Comparison of ENCODE assay signal across 8 cellular contexts in the genomic region with DNA sequence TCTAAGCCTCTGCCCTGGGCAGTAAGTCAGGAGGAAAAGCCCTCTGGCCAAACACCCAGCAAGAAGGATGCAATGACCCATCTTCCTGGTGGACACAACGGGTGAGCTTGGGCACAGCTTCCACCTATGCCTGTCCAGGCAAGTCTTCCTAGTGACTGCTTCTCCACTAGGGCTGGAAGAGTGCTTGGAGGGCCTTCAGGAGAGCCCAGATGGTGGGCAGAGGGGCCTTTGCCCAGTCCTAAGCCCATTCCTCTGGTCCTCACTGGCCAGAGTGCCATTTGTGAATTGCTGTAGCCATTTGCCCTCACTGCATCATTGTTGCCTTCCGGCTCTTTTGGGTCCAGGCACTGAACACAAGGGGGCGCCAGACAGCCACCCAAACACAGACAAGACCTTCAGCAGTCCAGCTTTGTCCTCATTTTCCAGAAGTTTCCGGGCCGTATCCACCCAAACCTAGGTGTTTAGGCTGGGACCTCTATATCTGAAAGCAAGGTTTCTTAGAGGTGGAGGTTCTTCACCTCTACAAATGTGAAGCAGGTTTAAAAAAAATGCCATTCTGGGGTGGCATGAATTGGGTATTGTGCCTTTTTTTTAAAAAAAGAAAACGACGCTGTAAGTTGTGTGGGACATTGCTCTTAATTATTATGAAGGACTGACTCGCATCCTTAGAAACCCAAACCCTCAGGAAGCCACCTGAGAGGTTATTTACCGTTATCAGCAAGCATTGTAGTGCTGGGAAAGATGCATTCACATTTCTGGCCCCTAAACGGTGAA. TPM values are rescaled to one million over a fixed set of nuclear protein-coding genes. Genes with fewer than 3 reads are reported as not detected.
DNase-seq lines count a peak whose midpoint lies in the region; ATAC-seq and TF ChIP-seq lines count a peak whose summit lies in the region.

No MANE protein-coding gene starts in this region.

- H3K9me3 Mint-ChIP-seq in activated CD4-positive, alpha-beta T cell treated with anti-CD3 and anti-CD28 coated beads for 36 hours (ENCODE audit: low read depth) = no peaks in the 10 kb centered on the region
- H3K9me3 Mint-ChIP-seq in chondrocyte (ENCODE audit: low read depth) = no peaks in the 10 kb centered on the region

- peak; percentile 25 for DNase-seq in DMS114 treated with DMSO at 0.1 percent for 48 hours (lab: John Stamatoyannopoulos, UW; ENCODE audit: unreplicated experiment)
- peak; percentile 58 for DNase-seq in NCI-H226
- DNase-seq in activated CD4-positive, alpha-beta T cell treated with anti-CD3 and anti-CD28 coated beads for 36 hours = peak; percentile 88
- no peak for DNase-seq in chondrocyte (ENCODE audit: low spot score)
- peak; percentile 88 for DNase-seq in left lobe of liver (ENCODE audit: low spot score)
- peak; percentile 57 to 61 for DNase-seq in stimulated activated CD4-positive, alpha-beta T cell treated with anti-CD3 and anti-CD28 coated beads, Interleukin-4, amount 100 ng/mL, for 4 hours

- CTCF ChIA-PET in activated CD4-positive, alpha-beta T cell treated with anti-CD3 and anti-CD28 coated beads for 36 hours (lab: Charles Lee) = interaction anchor here (0.6 to 5.8 kb wide), 28 partner anchors 9 to 195 kb away, joined by 3 to 38 read pairs (median 4); no protein-coding TSS in a partner anchor

- intact Hi-C loops in activated CD4-positive, alpha-beta T cell treated with anti-CD3 and anti-CD28 coated beads for 36 hours (cut with DNase I, micrococcal nuclease) = loop anchor here (1.0 to 2.0 kb wide), 5 partner anchors 45 to 142 kb away; no protein-coding TSS in a partner anchor

- peak; percentile 48 for ATAC-seq in HG02623 (IDR thresholded peaks at IDR 0.05; ENCODE audit: unreplicated experiment)
- ATAC-seq in activated CD4-positive, alpha-beta T cell treated with anti-CD3 and anti-CD28 coated beads for 36 hours = peak; percentile 77
- ATAC-seq in left lobe of liver = peak; percentile 82
- no peak for ATAC-seq in GM18519 (IDR thresholded peaks at IDR 0.05; ENCODE audit: low FRiP score, unreplicated experiment)

- H3K36me3 Mint-ChIP-seq in activated CD4-positive, alpha-beta T cell treated with anti-CD3 and anti-CD28 coated beads for 36 hours (ENCODE audit: low read depth) = no peaks in the 10 kb centered on the region
- peaks cover 1% of the 10 kb centered on the region for H3K36me3 Mint-ChIP-seq in chondrocyte (ENCODE audit: low read depth)

- TF ChIP-seq CTCF in chondrocyte (IDR thresholded peaks at IDR 0.05) = peak; percentile 97

- POLR2A ChIA-PET in activated CD4-positive, alpha-beta T cell treated with anti-CD3 and anti-CD28 coated beads for 36 hours (lab: Charles Lee) = no interaction called here

- peaks cover 44% of the 10 kb centered on the region for H3K4me1 Mint-ChIP-seq in activated CD4-positive, alpha-beta T cell treated with anti-CD3 and anti-CD28 coated beads for 36 hours
- peaks cover 11% of the 10 kb centered on the region for H3K4me1 Mint-ChIP-seq in chondrocyte (ENCODE audit: low read depth)

- H3K27ac Mint-ChIP-seq in activated CD4-positive, alpha-beta T cell treated with anti-CD3 and anti-CD28 coated beads for 36 hours = no peak overlapping the region
- no peak overlapping the region for H3K27ac Mint-ChIP-seq in chondrocyte (ENCODE audit: unreplicated experiment)

- H3K27me3 Mint-ChIP-seq in activated CD4-positive, alpha-beta T cell treated with anti-CD3 and anti-CD28 coated beads for 36 hours = no peaks in the 10 kb centered on the region
- H3K27me3 Mint-ChIP-seq in chondrocyte (ENCODE audit: low read depth) = no peaks in the 10 kb centered on the region

- H3K4me3 Mint-ChIP-seq in activated CD4-positive, alpha-beta T cell treated with anti-CD3 and anti-CD28 coated beads for 36 hours = no peak overlapping the region
- H3K4me3 Mint-ChIP-seq in chondrocyte (ENCODE audit: unreplicated experiment) = no peak overlapping the region

RNA-seq across cellular contexts. Expression of a gene that starts 29.5 kb away (rescaled TPM):
- 1 to 10 TPM; 1.4 to 2.1 TPM for total RNA-seq in activated CD4-positive, alpha-beta T cell treated with anti-CD3 and anti-CD28 coated beads for 36 hours
- total RNA-seq in chondrocyte (0.29 TPM in 1 of 3 replicates, not detected in the others), left lobe of liver (0.65 TPM)
